Comparison of ENCODE assay signal across 11 cellular contexts in genomic region chr2:181036445-181036844, GRCh38. TPM values are rescaled to one million over a fixed set of nuclear protein-coding genes. Genes with fewer than 3 reads are reported as not detected.
DNase-seq lines count a peak whose midpoint lies in the region; ATAC-seq and TF ChIP-seq lines count a peak whose summit lies in the region.
"Had no signal": no experiment of that assay in that cellular context is flagged by ENCODE, and none has a peak within 500 bp of the region (broad histone marks: within the 10 kb centered on the region; RNA-seq: fewer than 3 reads in every experiment).

No MANE protein-coding gene starts in this region.

- intact Hi-C loops in lower lobe of right lung (cut with DNase I), result no loop called here

- no peaks in the 10 kb centered on the region for H4K20me1 ChIP-seq in KMS-11 (ENCODE audit: insufficient read depth)

- H3K27ac ChIP-seq in 22Rv1, result peak overlapping the region; percentile 79
- peak overlapping the region; percentile 14; the same call in 1 of the 2 replicates for H3K27ac ChIP-seq in KMS-11
- no peak overlapping the region for H3K27ac ChIP-seq in lower lobe of right lung

- no peak overlapping the region for H3K4me3 ChIP-seq in KMS-11 (IDR thresholded peaks at IDR 0.05; ENCODE audit: insufficient read depth, low read depth, low read length)
- no peak overlapping the region for H3K4me3 ChIP-seq in lower lobe of right lung

- no peak overlapping the region for H2AFZ ChIP-seq in KMS-11 (ENCODE audit: low read depth)

- no peak for DNase-seq in lower lobe of right lung
- DNase-seq in Kasumi-1 (lab: John Stamatoyannopoulos, UW), result no peak
- no peak for DNase-seq in iPS-NIHi7 (ENCODE audit: extremely low spot score)
- no peak for DNase-seq in 8988T
- DNase-seq: activated CD4-positive, alpha-beta T cell treated with anti-CD3 and anti-CD28 coated beads, Interleukin-2, amount 50 U/mL, for 48 hours; naive thymus-derived CD8-positive, alpha-beta T cell; SIG-M5 had no signal

- no peaks in the 10 kb centered on the region for H3K9me3 ChIP-seq in lower lobe of right lung

- peaks cover 43% of the 10 kb centered on the region for H3K4me1 ChIP-seq in KMS-11 (ENCODE audit: low read depth, poor library complexity, severe bottlenecking)
- H3K4me1 ChIP-seq in lower lobe of right lung, result no peaks in the 10 kb centered on the region

- H3K27me3 ChIP-seq in KMS-11 (ENCODE audit: insufficient read depth, low read depth) (no peaks in the 10 kb centered on the region), lower lobe of right lung (ENCODE audit: low read depth) (no peaks in the 10 kb centered on the region)

- H3K9ac ChIP-seq in KMS-11, result no peak overlapping the region

- H3K79me2 ChIP-seq in KMS-11 (ENCODE audit: insufficient read depth, low read depth), result peaks cover 62% of the 10 kb centered on the region

- H3K36me3 ChIP-seq in KMS-11 (ENCODE audit: insufficient read depth) (no peaks in the 10 kb centered on the region), lower lobe of right lung (no peaks in the 10 kb centered on the region)

- ATAC-seq in GM19372 (IDR thresholded peaks at IDR 0.05; ENCODE audit: low read depth, unreplicated experiment) (peak; percentile 38), HG02798 (IDR thresholded peaks at IDR 0.05; ENCODE audit: poor library complexity, unreplicated experiment) (peak; percentile 51), lower lobe of right lung (no peak)
- ATAC-seq: naive thymus-derived CD8-positive, alpha-beta T cell had no signal

- no peak for TF ChIP-seq CTCF in 22Rv1 (IDR thresholded peaks at IDR 0.05)
- no peak for TF ChIP-seq CTCF in KMS-11 (conservative IDR thresholded peaks at IDR 0.05; ENCODE audit: low read depth, low read length)
- no peak for TF ChIP-seq CTCF in lower lobe of right lung (IDR thresholded peaks at IDR 0.05)

- H3K4me2 ChIP-seq in KMS-11, result peak overlapping the region; percentile 75

RNA-seq across cellular contexts. Expression of gene UBE2E3, which starts 56.0 kb away (rescaled TPM):
- total RNA-seq in lower lobe of right lung, result 39.7 TPM

Comparison
In these comparisons a context has a peak if more than half of its experiments do, and no peak if none do; other contexts are left out.
1. ATAC-seq: peak in GM19372 (single experiment) and HG02798 (single experiment); none in lower lobe of right lung (0 of 2).